ENCODE assay signal across 29 cellular contexts in the genomic region with DNA sequence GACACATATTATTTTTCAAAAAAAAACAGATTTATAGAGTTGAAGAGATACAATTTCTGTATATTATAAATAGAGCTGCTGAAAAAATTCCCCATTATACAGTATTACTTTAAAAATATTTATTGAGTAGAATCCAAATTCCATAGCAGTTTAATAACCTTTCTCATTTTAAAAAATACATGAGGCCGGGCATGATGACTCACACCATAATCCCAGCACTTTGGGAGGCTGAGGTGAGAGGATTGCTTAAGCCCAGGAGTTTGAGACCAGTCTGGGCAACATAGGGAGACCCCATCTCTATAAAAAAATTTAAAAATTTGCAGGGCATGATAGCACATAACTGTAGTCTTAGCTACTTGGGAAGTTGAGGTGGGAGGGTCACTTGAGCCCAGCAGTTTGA. TPM values are rescaled to one million over a fixed set of nuclear protein-coding genes. Genes with fewer than 3 reads are reported as not detected.
DNase-seq lines count a peak whose midpoint lies in the region; ATAC-seq and TF ChIP-seq lines count a peak whose summit lies in the region.
"Had no signal": no experiment of that assay in that cellular context is flagged by ENCODE, and none has a peak within 500 bp of the region (broad histone marks: within the 10 kb centered on the region; RNA-seq: fewer than 3 reads in every experiment).

No MANE protein-coding gene starts in this region.

- H3K9ac ChIP-seq in SK-N-SH = no peak overlapping the region
- H3K9ac ChIP-seq in fibroblast of lung (ENCODE audit: insufficient read depth, low read length) = no peak overlapping the region

- H3K27me3 ChIP-seq in SK-N-SH (ENCODE audit: insufficient read depth) = no peaks in the 10 kb centered on the region
- H3K27me3 ChIP-seq in fibroblast of lung (ENCODE audit: control insufficient read depth, insufficient read depth, low read length) = no peaks in the 10 kb centered on the region
- H3K27me3 ChIP-seq: upper lobe of left lung had no signal

- H3K27ac ChIP-seq in SK-N-SH (ENCODE audit: low read depth in 2 of 2, low read length in 1 of 2) = no peak overlapping the region; a peak in 1 of 4 replicates
- H3K27ac ChIP-seq in fibroblast of lung (ENCODE audit: insufficient read depth, low read length) = no peak overlapping the region
- H3K27ac ChIP-seq: prostate gland, upper lobe of left lung had no signal

- CTCF ChIA-PET in SK-N-SH (lab: Yijun Ruan, JAX) (no interaction called here), Calu3 (lab: Charles Lee) (no interaction called here)

- no peaks in the 10 kb centered on the region for H3K27me3 Mint-ChIP-seq in Calu3 (ENCODE audit: unreplicated experiment)
- H3K27me3 Mint-ChIP-seq: activated naive CD8-positive, alpha-beta T cell treated with anti-CD3 and anti-CD28 coated beads, Interleukin-2, amount 10 ng/mL, durations not matched to agents 7 days and 5 days; activated T-cell treated with anti-CD3 and anti-CD28 coated beads, Interleukin-2, amount 50 U/mL, for 24 hours; CD4-positive, CD25-positive, alpha-beta regulatory T cell; memory B cell had no signal

- H2AFZ ChIP-seq in SK-N-SH (ENCODE audit: low read depth) (no peak overlapping the region), fibroblast of lung (ENCODE audit: low read length) (no peak overlapping the region)

- H3K36me3 ChIP-seq in SK-N-SH (replicated peaks in 1 of 2; ENCODE audit: control insufficient read depth in 1 of 2, insufficient read depth in 2 of 2, low read length in 1 of 2) (peaks cover 0 to 14% of the 10 kb centered on the region in 2 experiments), fibroblast of lung (ENCODE audit: control insufficient read depth, insufficient read depth, low read length) (no peaks in the 10 kb centered on the region)
- H3K36me3 ChIP-seq: prostate gland, upper lobe of left lung had no signal

- DNase-seq in HCEC 1CT (peak; percentile 11), SK-N-SH (no peak), fibroblast of lung (ENCODE audit: low read depth in 2 of 2) (peak; percentile 24 to 30), stromal cell of bone marrow (ENCODE audit: low read depth) (peak; percentile 6), Calu3 (no peak), NCI-H524 treated with DMSO at 0.1 percent for 48 hours (lab: John Stamatoyannopoulos, UW) (no peak)
- DNase-seq: activated CD4-positive, alpha-beta T cell treated with anti-CD3 and anti-CD28 coated beads for 1 hour; activated CD8-positive, alpha-beta memory T cell treated with anti-CD3 and anti-CD28 coated beads for 24 hours; activated gamma-delta T cell; activated naive CD8-positive, alpha-beta T cell treated with anti-CD3 and anti-CD28 coated beads, Interleukin-2, amount 10 ng/mL, durations not matched to agents 7 days and 5 days; activated T-cell treated with anti-CD3 and anti-CD28 coated beads, Interleukin-2, amount 50 U/mL, for 24 hours; CD4-positive, CD25-positive, alpha-beta regulatory T cell; foreskin melanocyte; GOT3; hippocampal formation; NCI-H1105 treated with DMSO at 0.1 percent for 48 hours; NCI-H2029 treated with DMSO at 0.1 percent for 48 hours; NCI-H2227 treated with DMSO at 0.1 percent for 48 hours; NCI-H774; stimulated activated CD4-positive, alpha-beta T cell treated with anti-CD3 and anti-CD28 coated beads, Interleukin-12 subunit alpha, Interleukin-12 subunit beta, amount 100 ng/mL, for 4 hours; stimulated activated CD4-positive, alpha-beta T cell treated with anti-CD3 and anti-CD28 coated beads, Interleukin-4, amount 100 ng/mL, for 1 hour; substantia nigra; T-helper 2 cell; upper lobe of left lung had no signal

- peaks cover 59% of the 10 kb centered on the region for H3K79me2 ChIP-seq in SK-N-SH (ENCODE audit: insufficient read depth)
- H3K79me2 ChIP-seq in fibroblast of lung (ENCODE audit: control insufficient read depth, insufficient read depth, low read length) = peaks cover 6% of the 10 kb centered on the region

- POLR2A ChIA-PET in SK-N-SH (lab: Yijun Ruan, JAX) = no interaction called here

- H3K27ac Mint-ChIP-seq in Calu3 (ENCODE audit: unreplicated experiment) = no peak overlapping the region
- H3K27ac Mint-ChIP-seq: activated naive CD8-positive, alpha-beta T cell treated with anti-CD3 and anti-CD28 coated beads, Interleukin-2, amount 10 ng/mL, durations not matched to agents 7 days and 5 days; activated T-cell treated with anti-CD3 and anti-CD28 coated beads, Interleukin-2, amount 50 U/mL, for 24 hours; memory B cell; stimulated activated effector memory CD8-positive, alpha-beta T cell treated with anti-CD3 and anti-CD28 coated beads, Interleukin-12 subunit alpha, Interleukin-12 subunit beta, amount 100 ng/mL, for 72 hours had no signal

- TF ChIP-seq RAD21 in SK-N-SH (IDR thresholded peaks at IDR 0.05; ENCODE audit: low read length) = no peak

- no peak for TF ChIP-seq EP300 in SK-N-SH (IDR thresholded peaks at IDR 0.05; ENCODE audit: borderline replicate concordance in 1 of 2, low read depth in 1 of 2, low read length in 1 of 2)

- peaks cover 3% of the 10 kb centered on the region for H3K4me1 Mint-ChIP-seq in Calu3 (ENCODE audit: low read depth, unreplicated experiment)
- H3K4me1 Mint-ChIP-seq: activated naive CD8-positive, alpha-beta T cell treated with anti-CD3 and anti-CD28 coated beads, Interleukin-2, amount 10 ng/mL, durations not matched to agents 7 days and 5 days had no signal

- H3K4me1 ChIP-seq in SK-N-SH (ENCODE audit: control insufficient read depth in 1 of 2, insufficient read depth in 2 of 2, low read depth in 1 of 2, low read length in 1 of 2) = peaks cover 0 to 13% of the 10 kb centered on the region in 2 experiments; a peak in 2 of 4 replicates
- H3K4me1 ChIP-seq in fibroblast of lung (ENCODE audit: control insufficient read depth, extremely low read depth, insufficient read depth, low read length) = peaks cover 3% of the 10 kb centered on the region
- H3K4me1 ChIP-seq: prostate gland had no signal

- no peak overlapping the region for H3K4me3 Mint-ChIP-seq in Calu3 (ENCODE audit: low read depth, unreplicated experiment)
- H3K4me3 Mint-ChIP-seq: activated naive CD8-positive, alpha-beta T cell treated with anti-CD3 and anti-CD28 coated beads, Interleukin-2, amount 10 ng/mL, durations not matched to agents 7 days and 5 days; activated T-cell treated with anti-CD3 and anti-CD28 coated beads, Interleukin-2, amount 50 U/mL, for 24 hours; memory B cell; stimulated activated effector memory CD8-positive, alpha-beta T cell treated with anti-CD3 and anti-CD28 coated beads, Interleukin-12 subunit alpha, Interleukin-12 subunit beta, amount 100 ng/mL, for 72 hours had no signal

- no peak overlapping the region for H3K4me2 ChIP-seq in SK-N-SH
- no peak overlapping the region for H3K4me2 ChIP-seq in fibroblast of lung (ENCODE audit: extremely low read depth, insufficient read depth, low read length)

- ATAC-seq in HG02571 (IDR thresholded peaks at IDR 0.05; ENCODE audit: unreplicated experiment) = no peak
- ATAC-seq: sciatic nerve; stimulated activated effector memory CD8-positive, alpha-beta T cell treated with anti-CD3 and anti-CD28 coated beads, Interleukin-12 subunit alpha, Interleukin-12 subunit beta, amount 100 ng/mL, for 72 hours had no signal

- peaks cover 3% of the 10 kb centered on the region; the same call in 1 of the 2 replicates for H4K20me1 ChIP-seq in SK-N-SH (ENCODE audit: insufficient read depth)
- H4K20me1 ChIP-seq in fibroblast of lung (ENCODE audit: control insufficient read depth, extremely low read depth, insufficient read depth, low read length) = no peaks in the 10 kb centered on the region

- no peaks in the 10 kb centered on the region for H3K9me2 ChIP-seq in SK-N-SH

- H3K36me3 Mint-ChIP-seq in Calu3 (ENCODE audit: insufficient read depth, unreplicated experiment) = no peaks in the 10 kb centered on the region

- no peak for TF ChIP-seq CTCF in SK-N-SH (IDR thresholded peaks at IDR 0.05)
- TF ChIP-seq CTCF in fibroblast of lung (conservative IDR thresholded peaks at IDR 0.05 in 1 of 2, IDR thresholded peaks at IDR 0.05 in 1 of 2; ENCODE audit: low read depth in 1 of 2, low read length in 2 of 2) = no peak
- no peak for TF ChIP-seq CTCF in Calu3 (IDR thresholded peaks at IDR 0.05; ENCODE audit: unreplicated experiment)

- intact Hi-C loops in Calu3 (cut with micrococcal nuclease; ENCODE audit: unreplicated experiment) = loop anchor here (10.0 kb wide), 1 partner anchor 61 kb away; no protein-coding TSS in a partner anchor

- H3K4me3 ChIP-seq in SK-N-SH (ENCODE audit: low read depth in 2 of 2, low read length in 1 of 2) = no peak overlapping the region
- no peak overlapping the region for H3K4me3 ChIP-seq in fibroblast of lung (replicated peaks in 1 of 4; ENCODE audit: control extremely low read depth in 1 of 4, insufficient read depth in 1 of 4, low read depth in 3 of 4, low read length in 4 of 4)
- H3K4me3 ChIP-seq: prostate gland, upper lobe of left lung had no signal

- 59% methylated on average over 1 of the region's 1 CpG for WGBS in SK-N-SH (ENCODE audit: low lambda C conversion rate)

- peaks cover 19% of the 10 kb centered on the region for H3K9me3 ChIP-seq in SK-N-SH
- no peaks in the 10 kb centered on the region for H3K9me3 ChIP-seq in fibroblast of lung (ENCODE audit: control insufficient read depth, insufficient read depth, low read depth, low read length)
- H3K9me3 ChIP-seq: prostate gland had no signal

- peaks cover 11% of the 10 kb centered on the region for H3F3A ChIP-seq in SK-N-SH (replicated peaks; ENCODE audit: insufficient read depth)

- no TSS peak for BruUV-seq in Calu3 (replicated peaks; lab: Mats Ljungman, UMichigan)

- no peaks in the 10 kb centered on the region for H3K9me3 Mint-ChIP-seq in Calu3 (ENCODE audit: low read depth, unreplicated experiment)

TF ChIP-seq in SK-N-SH, 30 proteins besides CTCF, POLR2A, EP300 and RAD21 (continues in another document):
- TF ChIP-seq MXI1 (IDR thresholded peaks at IDR 0.05; ENCODE audit: low read depth, low read length) (no peak), TAF1 (IDR thresholded peaks at IDR 0.05; ENCODE audit: borderline replicate concordance, low read depth, low read length) (no peak), JUND (IDR thresholded peaks at IDR 0.05) (0 out of 2 replicates have a peak, but pooled peaks have one; percentile 5), GATA2 (CRISPR knock-in tag; IDR thresholded peaks at IDR 0.05) (no peak), YY1 (IDR thresholded peaks at IDR 0.05; ENCODE audit: low read depth) (no peak)
- TF ChIP-seq, protein P1, sequence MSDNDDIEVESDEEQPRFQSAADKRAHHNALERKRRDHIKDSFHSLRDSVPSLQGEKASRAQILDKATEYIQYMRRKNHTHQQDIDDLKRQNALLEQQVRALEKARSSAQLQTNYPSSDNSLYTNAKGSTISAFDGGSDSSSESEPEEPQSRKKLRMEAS (IDR thresholded peaks at IDR 0.05; ENCODE audit: low read depth) = no peak

RNA-seq across cellular contexts. Expression of a gene that starts 13.0 kb away (rescaled TPM):
- polyA plus RNA-seq in SK-N-SH (2012; rRNA removed) (33.8 and 48.4 TPM in 2 replicates), fibroblast of lung (40.9 and 48.8 TPM in 2 replicates)
- 28.4 and 34.4 TPM in 2 replicates for polyA plus RNA-seq in SK-N-SH (2012; cell fraction: cytosol; rRNA removed)
- 17.5 and 32.8 TPM in 2 replicates for polyA plus RNA-seq in SK-N-SH (2012; cell fraction: nucleus; rRNA removed)
- total RNA-seq in fibroblast of lung (24.1 and 30.6 TPM in 2 replicates), Calu3 (2022) (23.9 and 28.3 TPM in 2 replicates)
- polyA plus RNA-seq in fibroblast of lung (2012) = 21.8 and 28.0 TPM in 2 replicates
- 45.9 and 54.5 TPM in 2 replicates for polyA minus RNA-seq in fibroblast of lung (ENCODE audit: low replicate concordance)

Comparison
In these comparisons a context has a peak if more than half of its experiments do, and no peak if none do; other contexts are left out.
1. DNase-seq: peak in HCEC 1CT (single experiment), fibroblast of lung (2 of 2) and stromal cell of bone marrow (single experiment); none in SK-N-SH (single experiment), Calu3 (single experiment) and NCI-H524 treated with DMSO at 0.1 percent for 48 hours (single experiment).